Comparison of ENCODE assay signal across 19 cellular contexts in genomic region chr9:132804576-132805295, GRCh38.
DNase-seq lines count a peak whose midpoint lies in the region; ATAC-seq and TF ChIP-seq lines count a peak whose summit lies in the region.
"Had no signal": no experiment of that assay in that cellular context is flagged by ENCODE, and none has a peak within 500 bp of the region (broad histone marks: within the 10 kb centered on the region; RNA-seq: fewer than 3 reads in every experiment).

No MANE protein-coding gene starts in this region.

- no peaks in the 10 kb centered on the region for H3K9me3 ChIP-seq in osteoblast (ENCODE audit: low read depth, low read length)
- H3K9me3 ChIP-seq: adrenal gland, gastrocnemius medialis, pancreas had no signal

- H3K4me1 ChIP-seq in osteoblast (ENCODE audit: insufficient read depth, low read length), result no peaks in the 10 kb centered on the region
- H3K4me1 ChIP-seq: pancreas had no signal

- TF ChIP-seq CTCF in osteoblast (IDR thresholded peaks at IDR 0.05; ENCODE audit: extremely low read depth, low read depth, low read length), result no peak

- no peak overlapping the region for H3K4me3 ChIP-seq in osteoblast (ENCODE audit: insufficient read depth, low read length)
- H3K4me3 ChIP-seq: adrenal gland, gastrocnemius medialis, pancreas had no signal

- ATAC-seq in sciatic nerve, result no peak
- ATAC-seq: activated T-cell treated with anti-CD3 and anti-CD28 coated beads, Interleukin-2, amount 50 U/mL, for 4 hours; gastrocnemius medialis; pancreas had no signal

- H4K20me1 ChIP-seq in osteoblast (ENCODE audit: insufficient read depth, low read length), result no peaks in the 10 kb centered on the region

- peaks cover 9% of the 10 kb centered on the region for H3K27me3 ChIP-seq in osteoblast (ENCODE audit: insufficient read depth, low read length)
- H3K27me3 ChIP-seq: adrenal gland, pancreas had no signal

- DNase-seq in NCI-H2029 (lab: John Stamatoyannopoulos, UW) (peak; percentile 9), NCI-H2029 treated with DMSO at 0.1 percent for 48 hours (lab: John Stamatoyannopoulos, UW) (no peak), NCI-H2171 treated with DMSO at 0.1 percent for 48 hours (lab: John Stamatoyannopoulos, UW) (peak; percentile 67), kidney tubule cell (ENCODE audit: low spot score) (peak; percentile 57), sciatic nerve (ENCODE audit: low spot score) (peak; percentile 38), iPS-NIHi7 (ENCODE audit: extremely low spot score) (no peak), GM03348 (ENCODE audit: low spot score) (no peak), osteoblast (ENCODE audit: insufficient read length, low spot score, missing footprints) (no peak)
- DNase-seq: 8988T; activated CD4-positive, alpha-beta T cell treated with anti-CD3 and anti-CD28 coated beads for 4 hours; activated T-cell treated with anti-CD3 and anti-CD28 coated beads, Interleukin-2, amount 50 U/mL, for 4 hours; CD4-positive, CD25-positive, alpha-beta regulatory T cell; cerebellar nuclear complex; gastrocnemius medialis; KG1; NCI-H1436; NCI-H526 treated with DMSO at 0.1 percent for 48 hours; pancreas had no signal

- H3K36me3 ChIP-seq in osteoblast (ENCODE audit: insufficient read depth, low read length), result no peaks in the 10 kb centered on the region
- H3K36me3 ChIP-seq: adrenal gland, gastrocnemius medialis, pancreas had no signal

- no peak overlapping the region for H3K27ac ChIP-seq in osteoblast (ENCODE audit: low read depth, low read length)
- H3K27ac ChIP-seq: adrenal gland, gastrocnemius medialis, pancreas had no signal

- H3K79me2 ChIP-seq in osteoblast (ENCODE audit: insufficient read depth, low read length), result no peaks in the 10 kb centered on the region

- intact Hi-C loops in sciatic nerve (cut with DNase I), result loop anchor here (10.0 kb wide), 1 partner anchor 290 kb away; no protein-coding TSS in a partner anchor

- no peak overlapping the region for H2AFZ ChIP-seq in osteoblast (ENCODE audit: low read length)

- H3K4me2 ChIP-seq in osteoblast (ENCODE audit: insufficient read depth, low read length), result no peak overlapping the region

Comparison
In these comparisons a context has a peak if more than half of its experiments do, and no peak if none do; other contexts are left out.
1. DNase-seq: peak in NCI-H2029 (single experiment), NCI-H2171 treated with DMSO at 0.1 percent for 48 hours (single experiment), kidney tubule cell (single experiment) and sciatic nerve (single experiment); none in NCI-H2029 treated with DMSO at 0.1 percent for 48 hours (single experiment), iPS-NIHi7 (single experiment), GM03348 (single experiment) and osteoblast (single experiment).